Comparison of ENCODE assay signal across 19 cellular contexts in the genomic region with DNA sequence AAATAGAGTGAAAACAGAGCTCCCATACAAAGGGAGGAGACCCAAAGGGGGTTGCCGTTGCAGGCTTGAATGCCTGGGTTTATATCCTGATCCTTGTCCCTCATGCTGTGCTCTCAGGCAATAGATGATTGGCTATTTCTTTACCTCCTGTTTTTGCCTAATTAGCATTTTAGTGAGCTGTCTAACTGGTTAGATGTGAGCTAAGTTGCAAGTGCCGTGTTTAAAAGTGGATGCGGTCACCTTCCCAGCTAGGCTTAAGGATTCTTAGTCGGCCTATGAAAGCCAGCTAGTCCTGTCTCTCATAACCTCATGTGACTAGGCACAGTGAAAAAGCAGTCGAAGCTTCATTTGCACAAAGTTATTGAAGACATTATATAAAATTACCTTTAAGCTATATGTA.
DNase-seq lines count a peak whose midpoint lies in the region; ATAC-seq and FAIRE-seq lines count a peak whose summit lies in the region.
"Had no signal": no experiment of that assay in that cellular context is flagged by ENCODE, and none has a peak within 500 bp of the region (broad histone marks: within the 10 kb centered on the region; RNA-seq: fewer than 3 reads in every experiment).

No MANE protein-coding gene starts in this region.

- DNase-seq in NCI-H510A (lab: John Stamatoyannopoulos, UW) (peak; percentile 1), NCI-H510A treated with DMSO at 0.1 percent for 48 hours (lab: John Stamatoyannopoulos, UW) (no peak), HT1080 (ENCODE audit: low read depth) (peak; percentile 77), RPMI8226 (peak; percentile 8), HTR-8/SVneo (ENCODE audit: insufficient read length, low spot score) (no peak), NCI-H345 treated with DMSO at 0.1 percent for 48 hours (lab: John Stamatoyannopoulos, UW; ENCODE audit: unreplicated experiment) (no peak)
- DNase-seq: 8988T; CD4-positive, CD25-positive, alpha-beta regulatory T cell; DMS79 treated with DMSO at 0.1 percent for 48 hours; H9; KG1; MM.1S; NCI-H187 treated with DMSO at 0.1 percent for 48 hours; NCI-H446; NCI-H526 treated with DMSO at 0.1 percent for 48 hours; Right ventricle myocardium superior; T-helper 2 cell had no signal

- no peak for ATAC-seq in GM21619 (IDR thresholded peaks at IDR 0.05; ENCODE audit: unreplicated experiment)

- no peak for FAIRE-seq in HTR-8/SVneo (lab: Jason Lieb, UNC)
- FAIRE-seq: GM19239 had no signal

Comparison
In these comparisons a context has a peak if more than half of its experiments do, and no peak if none do; other contexts are left out.
1. DNase-seq: peak in NCI-H510A (single experiment), HT1080 (single experiment) and RPMI8226 (single experiment); none in NCI-H510A treated with DMSO at 0.1 percent for 48 hours (single experiment), HTR-8/SVneo (single experiment) and NCI-H345 treated with DMSO at 0.1 percent for 48 hours (single experiment).